ENCODE assay signal across 14 cellular contexts in genomic region chr6:144588674-144589325, GRCh38.
A peak's percentile ranks its signal among the peaks of the same experiment; 100 is the strongest.
DNase-seq lines count a peak whose midpoint lies in the region; ATAC-seq and TF ChIP-seq lines count a peak whose summit lies in the region.
"Had no signal": no experiment of that assay in that cellular context is flagged by ENCODE, and none has a peak within 500 bp of the region (broad histone marks: within the 10 kb centered on the region; RNA-seq: fewer than 3 reads in every experiment).

No MANE protein-coding gene starts in this region.

- H3K36me3 ChIP-seq in ascending aorta: peaks cover 0 to 12% of the 10 kb centered on the region in 2 donors

- H3K9me3 ChIP-seq in ascending aorta: no peaks in the 10 kb centered on the region
- H3K9me3 ChIP-seq: MG63 had no signal

- no peaks in the 10 kb centered on the region for H3K27me3 ChIP-seq in ascending aorta
- H3K27me3 ChIP-seq: MG63 had no signal

- H3K4me1 ChIP-seq in ascending aorta: peaks cover 0 to 3% of the 10 kb centered on the region in 2 donors

- no peak overlapping the region for H3K4me3 ChIP-seq in fibroblast of pulmonary artery (replicated peaks; ENCODE audit: low read depth, low read length)
- H3K4me3 ChIP-seq in ascending aorta: no peak overlapping the region
- H3K4me3 ChIP-seq: MG63 had no signal

- intact Hi-C loops in ascending aorta (cut with DNase I): loop anchor here (10.0 kb wide), 1 partner anchor 626 kb away; no protein-coding TSS in a partner anchor

- TF ChIP-seq CTCF in fibroblast of pulmonary artery (IDR thresholded peaks at IDR 0.05; ENCODE audit: low read length, missing control alignments) (no peak), ascending aorta (IDR thresholded peaks at IDR 0.05) (no peak)

- ATAC-seq in GM18517 (IDR thresholded peaks at IDR 0.05; ENCODE audit: unreplicated experiment): peak; percentile 51
- peak; percentile 75 for ATAC-seq in GM21447 (IDR thresholded peaks at IDR 0.05; ENCODE audit: unreplicated experiment)
- peak; percentile 71 for ATAC-seq in HG03097 (IDR thresholded peaks at IDR 0.05; ENCODE audit: low FRiP score, unreplicated experiment)
- ATAC-seq: sciatic nerve had no signal

- DNase-seq in fibroblast of pulmonary artery (ENCODE audit: low read depth) (peak; percentile 20), dedifferentiated amniotic fluid mesenchymal stem cell (ENCODE audit: extremely low spot score) (no peak), NCI-H748 (lab: John Stamatoyannopoulos, UW; ENCODE audit: unreplicated experiment) (no peak), NCI-H1436 treated with DMSO at 0.1 percent for 48 hours (lab: John Stamatoyannopoulos, UW) (no peak), ascending aorta (ENCODE audit: low spot score in 2 of 2) (no peak)
- DNase-seq: activated naive CD4-positive, alpha-beta T cell treated with anti-CD3 and anti-CD28 coated beads for 36 hours; COR-L47; effector CD8-positive, alpha-beta T cell; MG63; NCI-H526 had no signal

- H3K27ac ChIP-seq in ascending aorta: no peak overlapping the region
